Comparison of ENCODE assay signal across 1 cellular context in the genomic region with DNA sequence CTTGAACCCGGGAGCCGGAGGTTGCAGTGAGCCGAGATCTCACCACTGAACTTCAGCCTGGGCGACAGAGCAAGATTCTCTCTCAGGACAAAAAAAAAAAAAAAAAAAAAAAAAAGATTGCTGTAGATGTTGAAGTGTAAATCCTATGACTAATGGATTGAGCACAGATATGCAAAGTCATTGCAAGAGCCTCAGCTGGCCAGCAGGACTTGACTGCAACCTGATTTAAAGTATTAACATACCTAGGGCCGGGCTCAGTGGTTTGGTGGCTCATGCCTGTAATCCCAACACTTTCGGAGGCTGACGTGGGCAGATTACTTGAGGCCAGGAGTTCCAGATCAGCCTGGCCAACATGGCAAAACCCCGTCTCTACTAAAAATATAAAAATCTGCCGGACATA.
TF ChIP-seq lines count a peak whose summit lies in the region.

No MANE protein-coding gene starts in this region.

TF ChIP-seq in K562, 482 proteins besides CTCF, POLR2A, EP300 and RAD21 (continued from another document and continues in another):
- TF ChIP-seq CTBP1 (IDR thresholded peaks at IDR 0.05; ENCODE audit: borderline replicate concordance): no peak
- TF ChIP-seq SREBF2 (CRISPR knock-in tag; IDR thresholded peaks at IDR 0.05): no peak
- no peak for TF ChIP-seq SMAD1 (IDR thresholded peaks at IDR 0.05; ENCODE audit: low read depth, low read length, partially characterized antibody)
- no peak for TF ChIP-seq DDX20 (tag; IDR thresholded peaks at IDR 0.05; ENCODE audit: low read depth)
- no peak for TF ChIP-seq TAF9B (IDR thresholded peaks at IDR 0.05; ENCODE audit: partially characterized antibody)
- TF ChIP-seq, protein P1, sequence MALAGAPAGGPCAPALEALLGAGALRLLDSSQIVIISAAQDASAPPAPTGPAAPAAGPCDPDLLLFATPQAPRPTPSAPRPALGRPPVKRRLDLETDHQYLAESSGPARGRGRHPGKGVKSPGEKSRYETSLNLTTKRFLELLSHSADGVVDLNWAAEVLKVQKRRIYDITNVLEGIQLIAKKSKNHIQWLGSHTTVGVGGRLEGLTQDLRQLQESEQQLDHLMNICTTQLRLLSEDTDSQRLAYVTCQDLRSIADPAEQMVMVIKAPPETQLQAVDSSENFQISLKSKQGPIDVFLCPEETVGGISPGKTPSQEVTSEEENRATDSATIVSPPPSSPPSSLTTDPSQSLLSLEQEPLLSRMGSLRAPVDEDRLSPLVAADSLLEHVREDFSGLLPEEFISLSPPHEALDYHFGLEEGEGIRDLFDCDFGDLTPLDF (CRISPR knock-in tag; IDR thresholded peaks at IDR 0.05): no peak
- no peak for TF ChIP-seq PREB (CRISPR knock-in tag; IDR thresholded peaks at IDR 0.05)
- TF ChIP-seq ZNF76 (CRISPR knock-in tag; IDR thresholded peaks at IDR 0.05; ENCODE audit: borderline replicate concordance): no peak
- TF ChIP-seq HNRNPK (IDR thresholded peaks at IDR 0.05; ENCODE audit: low read depth, low read length, poor library complexity, severe bottlenecking): no peak
- no peak for TF ChIP-seq ZBTB7A (IDR thresholded peaks at IDR 0.05; ENCODE audit: borderline replicate concordance, control insufficient read depth, low read depth, low read length)
- no peak for TF ChIP-seq YY1 (IDR thresholded peaks at IDR 0.05; ENCODE audit: borderline replicate concordance in 1 of 3, control insufficient read depth in 1 of 3, extremely low read depth in 1 of 3, insufficient read depth in 3 of 3, insufficient read length in 1 of 3, insufficient replicate concordance in 2 of 3, low read depth in 1 of 3, low read length in 2 of 3)
- no peak for TF ChIP-seq TCF3 (CRISPR knock-in tag; IDR thresholded peaks at IDR 0.05)
- TF ChIP-seq ZNF436 (CRISPR knock-in tag; IDR thresholded peaks at IDR 0.05): no peak
- TF ChIP-seq HOXB6 (CRISPR knock-in tag; IDR thresholded peaks at IDR 0.05; ENCODE audit: borderline replicate concordance): no peak
- no peak for TF ChIP-seq NFIC (IDR thresholded peaks at IDR 0.05)
- TF ChIP-seq ZNF780A (CRISPR knock-in tag; IDR thresholded peaks at IDR 0.05): no peak
- TF ChIP-seq ZNF766 (CRISPR knock-in tag; conservative IDR thresholded peaks at IDR 0.05): no peak
- TF ChIP-seq DACH1 (IDR thresholded peaks at IDR 0.05; ENCODE audit: partially characterized antibody): peak; percentile 39
- TF ChIP-seq, protein P2, sequence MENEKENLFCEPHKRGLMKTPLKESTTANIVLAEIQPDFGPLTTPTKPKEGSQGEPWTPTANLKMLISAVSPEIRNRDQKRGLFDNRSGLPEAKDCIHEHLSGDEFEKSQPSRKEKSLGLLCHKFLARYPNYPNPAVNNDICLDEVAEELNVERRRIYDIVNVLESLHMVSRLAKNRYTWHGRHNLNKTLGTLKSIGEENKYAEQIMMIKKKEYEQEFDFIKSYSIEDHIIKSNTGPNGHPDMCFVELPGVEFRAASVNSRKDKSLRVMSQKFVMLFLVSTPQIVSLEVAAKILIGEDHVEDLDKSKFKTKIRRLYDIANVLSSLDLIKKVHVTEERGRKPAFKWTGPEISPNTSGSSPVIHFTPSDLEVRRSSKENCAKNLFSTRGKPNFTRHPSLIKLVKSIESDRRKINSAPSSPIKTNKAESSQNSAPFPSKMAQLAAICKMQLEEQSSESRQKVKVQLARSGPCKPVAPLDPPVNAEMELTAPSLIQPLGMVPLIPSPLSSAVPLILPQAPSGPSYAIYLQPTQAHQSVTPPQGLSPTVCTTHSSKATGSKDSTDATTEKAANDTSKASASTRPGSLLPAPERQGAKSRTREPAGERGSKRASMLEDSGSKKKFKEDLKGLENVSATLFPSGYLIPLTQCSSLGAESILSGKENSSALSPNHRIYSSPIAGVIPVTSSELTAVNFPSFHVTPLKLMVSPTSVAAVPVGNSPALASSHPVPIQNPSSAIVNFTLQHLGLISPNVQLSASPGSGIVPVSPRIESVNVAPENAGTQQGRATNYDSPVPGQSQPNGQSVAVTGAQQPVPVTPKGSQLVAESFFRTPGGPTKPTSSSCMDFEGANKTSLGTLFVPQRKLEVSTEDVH (IDR thresholded peaks at IDR 0.05; ENCODE audit: low read depth, partially characterized antibody): no peak
- no peak for TF ChIP-seq RBM25 (IDR thresholded peaks at IDR 0.05; ENCODE audit: low read depth, low read length, severe bottlenecking)
- peak in 1 of 2 experiments; percentile 79; a peak in 1 of 4 replicates for TF ChIP-seq RCOR1 (IDR thresholded peaks at IDR 0.05; ENCODE audit: borderline replicate concordance in 1 of 2, low read depth in 2 of 2, low read length in 2 of 2)
- no peak for TF ChIP-seq ZNF146 (CRISPR knock-in tag; IDR thresholded peaks at IDR 0.05; ENCODE audit: unreplicated experiment)
- TF ChIP-seq ZNF77 (CRISPR knock-in tag; IDR thresholded peaks at IDR 0.05): no peak
- TF ChIP-seq, protein P3, sequence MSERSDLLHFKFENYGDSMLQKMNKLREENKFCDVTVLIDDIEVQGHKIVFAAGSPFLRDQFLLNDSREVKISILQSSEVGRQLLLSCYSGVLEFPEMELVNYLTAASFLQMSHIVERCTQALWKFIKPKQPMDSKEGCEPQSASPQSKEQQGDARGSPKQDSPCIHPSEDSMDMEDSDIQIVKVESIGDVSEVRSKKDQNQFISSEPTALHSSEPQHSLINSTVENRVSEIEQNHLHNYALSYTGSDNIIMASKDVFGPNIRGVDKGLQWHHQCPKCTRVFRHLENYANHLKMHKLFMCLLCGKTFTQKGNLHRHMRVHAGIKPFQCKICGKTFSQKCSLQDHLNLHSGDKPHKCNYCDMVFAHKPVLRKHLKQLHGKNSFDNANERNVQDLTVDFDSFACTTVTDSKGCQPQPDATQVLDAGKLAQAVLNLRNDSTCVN (CRISPR knock-in tag; IDR thresholded peaks at IDR 0.05): no peak
- no peak for TF ChIP-seq HNRNPH1 (optimal IDR thresholded peaks at IDR 0.05; ENCODE audit: low read depth, low read length)
- TF ChIP-seq KAT7 (CRISPR knock-in tag; IDR thresholded peaks at IDR 0.05; ENCODE audit: borderline replicate concordance): no peak
- no peak for TF ChIP-seq GABPB1 (CRISPR knock-in tag; IDR thresholded peaks at IDR 0.05)
- TF ChIP-seq C11orf30 (IDR thresholded peaks at IDR 0.05; ENCODE audit: low read depth): peak; percentile 89
- TF ChIP-seq MXI1 (IDR thresholded peaks at IDR 0.05; ENCODE audit: low read depth, low read length): no peak
- peak; percentile 79 to 82 for TF ChIP-seq KDM1A (IDR thresholded peaks at IDR 0.05)
- no peak for TF ChIP-seq ZNF407 (IDR thresholded peaks at IDR 0.05; ENCODE audit: low read depth)
- TF ChIP-seq TAF1 (IDR thresholded peaks at IDR 0.05; ENCODE audit: control insufficient read depth, extremely low read depth, insufficient read depth, low read length, severe bottlenecking): no peak
- TF ChIP-seq NFXL1 (CRISPR knock-in tag; IDR thresholded peaks at IDR 0.05): no peak
- no peak for TF ChIP-seq ZNF184 (CRISPR knock-in tag; IDR thresholded peaks at IDR 0.05)
- TF ChIP-seq, protein P4, sequence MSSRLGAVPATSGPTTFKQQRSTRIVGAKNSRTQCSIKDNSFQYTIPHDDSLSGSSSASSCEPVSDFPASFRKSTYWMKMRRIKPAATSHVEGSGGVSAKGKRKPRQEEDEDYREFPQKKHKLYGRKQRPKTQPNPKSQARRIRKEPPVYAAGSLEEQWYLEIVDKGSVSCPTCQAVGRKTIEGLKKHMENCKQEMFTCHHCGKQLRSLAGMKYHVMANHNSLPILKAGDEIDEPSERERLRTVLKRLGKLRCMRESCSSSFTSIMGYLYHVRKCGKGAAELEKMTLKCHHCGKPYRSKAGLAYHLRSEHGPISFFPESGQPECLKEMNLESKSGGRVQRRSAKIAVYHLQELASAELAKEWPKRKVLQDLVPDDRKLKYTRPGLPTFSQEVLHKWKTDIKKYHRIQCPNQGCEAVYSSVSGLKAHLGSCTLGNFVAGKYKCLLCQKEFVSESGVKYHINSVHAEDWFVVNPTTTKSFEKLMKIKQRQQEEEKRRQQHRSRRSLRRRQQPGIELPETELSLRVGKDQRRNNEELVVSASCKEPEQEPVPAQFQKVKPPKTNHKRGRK (tag; IDR thresholded peaks at IDR 0.05): no peak
- TF ChIP-seq BRCA1 (IDR thresholded peaks at IDR 0.05): no peak
- TF ChIP-seq BRCA1 (CRISPR knock-in tag; IDR thresholded peaks at IDR 0.05): no peak
- TF ChIP-seq, protein P5, sequence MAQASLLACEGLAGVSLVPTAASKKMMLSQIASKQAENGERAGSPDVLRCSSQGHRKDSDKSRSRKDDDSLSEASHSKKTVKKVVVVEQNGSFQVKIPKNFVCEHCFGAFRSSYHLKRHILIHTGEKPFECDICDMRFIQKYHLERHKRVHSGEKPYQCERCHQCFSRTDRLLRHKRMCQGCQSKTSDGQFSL (CRISPR knock-in tag; IDR thresholded peaks at IDR 0.05): no peak
- TF ChIP-seq, protein P5 (tag; IDR thresholded peaks at IDR 0.05): no peak
- TF ChIP-seq, protein P6, sequence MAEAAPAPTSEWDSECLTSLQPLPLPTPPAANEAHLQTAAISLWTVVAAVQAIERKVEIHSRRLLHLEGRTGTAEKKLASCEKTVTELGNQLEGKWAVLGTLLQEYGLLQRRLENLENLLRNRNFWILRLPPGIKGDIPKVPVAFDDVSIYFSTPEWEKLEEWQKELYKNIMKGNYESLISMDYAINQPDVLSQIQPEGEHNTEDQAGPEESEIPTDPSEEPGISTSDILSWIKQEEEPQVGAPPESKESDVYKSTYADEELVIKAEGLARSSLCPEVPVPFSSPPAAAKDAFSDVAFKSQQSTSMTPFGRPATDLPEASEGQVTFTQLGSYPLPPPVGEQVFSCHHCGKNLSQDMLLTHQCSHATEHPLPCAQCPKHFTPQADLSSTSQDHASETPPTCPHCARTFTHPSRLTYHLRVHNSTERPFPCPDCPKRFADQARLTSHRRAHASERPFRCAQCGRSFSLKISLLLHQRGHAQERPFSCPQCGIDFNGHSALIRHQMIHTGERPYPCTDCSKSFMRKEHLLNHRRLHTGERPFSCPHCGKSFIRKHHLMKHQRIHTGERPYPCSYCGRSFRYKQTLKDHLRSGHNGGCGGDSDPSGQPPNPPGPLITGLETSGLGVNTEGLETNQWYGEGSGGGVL (CRISPR knock-in tag; IDR thresholded peaks at IDR 0.05): no peak
- TF ChIP-seq HDAC1 (IDR thresholded peaks at IDR 0.05): no peak
